Comparison of ENCODE assay signal across 22 cellular contexts in genomic region chr4:89889289-89889688, GRCh38. TPM values are rescaled to one million over a fixed set of nuclear protein-coding genes. Genes with fewer than 3 reads are reported as not detected.
DNase-seq lines count a peak whose midpoint lies in the region; ATAC-seq and TF ChIP-seq lines count a peak whose summit lies in the region.
"Had no signal": no experiment of that assay in that cellular context is flagged by ENCODE, and none has a peak within 500 bp of the region (broad histone marks: within the 10 kb centered on the region; RNA-seq: fewer than 3 reads in every experiment).

No MANE protein-coding gene starts in this region.

- ATAC-seq in GM23338 = no peak
- ATAC-seq in activated T-cell treated with anti-CD3 and anti-CD28 coated beads, Interleukin-2, amount 50 U/mL, for 4 hours = no peak
- ATAC-seq: body of pancreas, esophagus mucosa, HCT116 had no signal

- no peaks in the 10 kb centered on the region for H3K9me3 Mint-ChIP-seq in GM23338
- H3K9me3 Mint-ChIP-seq in activated T-cell treated with anti-CD3 and anti-CD28 coated beads, Interleukin-2, amount 50 U/mL, for 4 hours = no peaks in the 10 kb centered on the region
- H3K9me3 Mint-ChIP-seq: activated naive CD4-positive, alpha-beta T cell treated with anti-CD3 and anti-CD28 coated beads, Interleukin-2, amount 50 U/mL, for 24 hours had no signal

- H3K23ac ChIP-seq in mesenchymal stem cell (ENCODE audit: low read length in 2 of 2) = no peak overlapping the region

- no peak overlapping the region for H2BK15ac ChIP-seq in mesenchymal stem cell (ENCODE audit: low read depth, poor library complexity, severe bottlenecking)

- H3K9me2 ChIP-seq in GM23338 (ENCODE audit: insufficient read depth) = no peaks in the 10 kb centered on the region

- H2AFZ ChIP-seq in GM23338 (peak overlapping the region; percentile 30; the same call in 1 of the 2 replicates), mesenchymal stem cell (ENCODE audit: low read depth, low read length) (peak overlapping the region; percentile 2)

- H2AK5ac ChIP-seq in mesenchymal stem cell (ENCODE audit: low read length, severe bottlenecking) = no peak overlapping the region

- no peak overlapping the region for H3K14ac ChIP-seq in mesenchymal stem cell (ENCODE audit: low read length in 2 of 2)

- H3K9ac ChIP-seq in mesenchymal stem cell (ENCODE audit: low read length) = no peak overlapping the region

- DNase-seq in GM23338 (ENCODE audit: low spot score) (no peak), OCI-M1 (lab: John Stamatoyannopoulos, UW) (peak; percentile 98), erythroblast (lab: John Stamatoyannopoulos, UW) (peak; percentile 94 to 99), mesenchymal stem cell (no peak), ecto neural progenitor cell (ENCODE audit: low spot score) (no peak), hepatic stellate cell (ENCODE audit: low spot score) (no peak)
- DNase-seq in stimulated activated CD4-positive, alpha-beta T cell treated with anti-CD3 and anti-CD28 coated beads, Interleukin-15, amount 100 ng/mL, for 24 hours = no peak
- DNase-seq in activated T-cell treated with anti-CD3 and anti-CD28 coated beads, Interleukin-2, amount 50 U/mL, for 4 hours = no peak
- DNase-seq: BE2C; glutamatergic neuron; NCI-H1694 treated with DMSO at 0.1 percent for 48 hours; NCI-H2227 treated with DMSO at 0.1 percent for 48 hours; nephron progenitor cell; stimulated activated CD4-positive, alpha-beta T cell treated with anti-CD3 and anti-CD28 coated beads, Interleukin-12 subunit alpha, Interleukin-12 subunit beta, amount 100 ng/mL, for 4 hours; stimulated activated naive CD4-positive, alpha-beta T cell had no signal

- no peak overlapping the region for H3K4me3 ChIP-seq in GM23338
- no peak overlapping the region for H3K4me3 ChIP-seq in mesenchymal stem cell (ENCODE audit: insufficient read depth in 1 of 2, low read depth in 1 of 2, low read length in 2 of 2)
- H3K4me3 ChIP-seq: body of pancreas, tibial nerve had no signal

- H3K27ac Mint-ChIP-seq in GM23338 = no peak overlapping the region
- H3K27ac Mint-ChIP-seq: activated naive CD4-positive, alpha-beta T cell treated with anti-CD3 and anti-CD28 coated beads, Interleukin-2, amount 50 U/mL, for 24 hours; nephron progenitor cell; progenitor cell of endocrine pancreas had no signal

- no peaks in the 10 kb centered on the region for H3K79me2 ChIP-seq in GM23338 (replicated peaks; ENCODE audit: insufficient read depth)

- no peaks in the 10 kb centered on the region for H3K27me3 ChIP-seq in GM23338 (ENCODE audit: insufficient read depth)
- no peaks in the 10 kb centered on the region for H3K27me3 ChIP-seq in mesenchymal stem cell (ENCODE audit: control insufficient read depth in 1 of 2, insufficient read depth in 1 of 2, low read length in 2 of 2)
- H3K27me3 ChIP-seq: BE2C, body of pancreas, tibial nerve had no signal

- no peak overlapping the region for H2BK5ac ChIP-seq in mesenchymal stem cell (ENCODE audit: low read depth, low read length, poor library complexity, severe bottlenecking)

- H3K27ac ChIP-seq in GM23338 (ENCODE audit: low read depth) = no peak overlapping the region
- H3K27ac ChIP-seq in mesenchymal stem cell (ENCODE audit: low read length, poor library complexity, severe bottlenecking) = no peak overlapping the region
- H3K27ac ChIP-seq: body of pancreas, tibial nerve had no signal

- no peak overlapping the region for H2BK120ac ChIP-seq in mesenchymal stem cell (ENCODE audit: low read depth, low read length)

- H4K8ac ChIP-seq in mesenchymal stem cell (ENCODE audit: low read length) = no peak overlapping the region

- no peak overlapping the region for H3K4ac ChIP-seq in mesenchymal stem cell (ENCODE audit: low read depth in 1 of 2, low read length in 2 of 2)

- H2BK12ac ChIP-seq in mesenchymal stem cell (ENCODE audit: low read length in 2 of 2) = no peak overlapping the region

- H3K27me3 Mint-ChIP-seq in GM23338 (ENCODE audit: insufficient read depth, low read depth, poor library complexity) = no peaks in the 10 kb centered on the region
- peaks cover 13% of the 10 kb centered on the region for H3K27me3 Mint-ChIP-seq in activated T-cell treated with anti-CD3 and anti-CD28 coated beads, Interleukin-2, amount 50 U/mL, for 4 hours (ENCODE audit: low read depth)
- H3K27me3 Mint-ChIP-seq: progenitor cell of endocrine pancreas had no signal

- no peaks in the 10 kb centered on the region for H4K20me1 ChIP-seq in GM23338 (replicated peaks; ENCODE audit: insufficient read depth)

- no peaks in the 10 kb centered on the region for H3K4me1 Mint-ChIP-seq in GM23338
- peaks cover 3% of the 10 kb centered on the region for H3K4me1 Mint-ChIP-seq in activated T-cell treated with anti-CD3 and anti-CD28 coated beads, Interleukin-2, amount 50 U/mL, for 4 hours (ENCODE audit: low read depth)

- H3F3A ChIP-seq in GM23338 (replicated peaks; ENCODE audit: low read depth) = no peaks in the 10 kb centered on the region

- peak; percentile 61 for TF ChIP-seq POLR2A in erythroblast (IDR thresholded peaks at IDR 0.05; ENCODE audit: low read length)

- no peak overlapping the region for H4K91ac ChIP-seq in mesenchymal stem cell (ENCODE audit: low read length)

- no peaks in the 10 kb centered on the region for H3K36me3 Mint-ChIP-seq in GM23338 (ENCODE audit: low read depth)
- no peaks in the 10 kb centered on the region for H3K36me3 Mint-ChIP-seq in activated T-cell treated with anti-CD3 and anti-CD28 coated beads, Interleukin-2, amount 50 U/mL, for 4 hours (ENCODE audit: insufficient read depth)

- H3K79me1 ChIP-seq in mesenchymal stem cell (replicated peaks; ENCODE audit: low read length, poor library complexity, severe bottlenecking) = no peaks in the 10 kb centered on the region

- no peak for TF ChIP-seq CTCF in GM23338 (conservative IDR thresholded peaks at IDR 0.05; ENCODE audit: low read depth in 2 of 2)

- H3K4me1 ChIP-seq in GM23338 (ENCODE audit: insufficient read depth) (no peaks in the 10 kb centered on the region), mesenchymal stem cell (ENCODE audit: control insufficient read depth, insufficient read depth, low read depth, low read length) (no peaks in the 10 kb centered on the region)
- H3K4me1 ChIP-seq: BE2C, body of pancreas, tibial nerve had no signal

- H3K4me3 Mint-ChIP-seq in GM23338 = no peak overlapping the region
- H3K4me3 Mint-ChIP-seq in activated T-cell treated with anti-CD3 and anti-CD28 coated beads, Interleukin-2, amount 50 U/mL, for 4 hours = no peak overlapping the region
- H3K4me3 Mint-ChIP-seq: activated naive CD4-positive, alpha-beta T cell treated with anti-CD3 and anti-CD28 coated beads, Interleukin-2, amount 50 U/mL, for 24 hours; nephron progenitor cell had no signal

- no peak overlapping the region for H3K18ac ChIP-seq in mesenchymal stem cell (ENCODE audit: low read depth in 1 of 2, low read length in 2 of 2)

- H3K36me3 ChIP-seq in GM23338 (ENCODE audit: insufficient read depth) = no peaks in the 10 kb centered on the region
- H3K36me3 ChIP-seq in mesenchymal stem cell (ENCODE audit: control insufficient read depth in 1 of 2, insufficient read depth in 2 of 2, low read depth in 1 of 2, low read length in 2 of 2) = no peaks in the 10 kb centered on the region
- H3K36me3 ChIP-seq: BE2C, tibial nerve had no signal

- WGBS in mesenchymal stem cell = 92% methylated on average over 9 of the region's 9 CpGs

- H3K9me3 ChIP-seq in mesenchymal stem cell (ENCODE audit: control insufficient read depth, low read length) = no peaks in the 10 kb centered on the region
- H3K9me3 ChIP-seq: BE2C, body of pancreas, tibial nerve had no signal

- H3K4me2 ChIP-seq in GM23338 = no peak overlapping the region
- H3K4me2 ChIP-seq in mesenchymal stem cell (ENCODE audit: low read length, poor library complexity, severe bottlenecking) = no peak overlapping the region

TF ChIP-seq in GM23338, 12 proteins besides CTCF, POLR2A, EP300 and RAD21:
- no peak for TF ChIP-seq EZH2 (IDR thresholded peaks at IDR 0.05; ENCODE audit: low read depth, unreplicated experiment)

RNA-seq across cellular contexts. Expression of gene MMRN1, which starts 5.4 kb away (rescaled TPM):
- total RNA-seq in GM23338 (2014; rRNA removed; shearing (Covaris generic)) = not detected in 2 replicates
- not detected in 2 replicates for polyA plus RNA-seq in GM23338 (2016; fragmentation: Nextera tagmentation; extraction: Ambion mirVana)
- polyA plus RNA-seq in mesenchymal stem cell (2013, experiment 1 of 2) = 0.01 TPM
- 0.05 TPM for polyA plus RNA-seq in mesenchymal stem cell (2013, experiment 2 of 2)
- total RNA-seq in activated T-cell treated with anti-CD3 and anti-CD28 coated beads, Interleukin-2, amount 50 U/mL, for 4 hours = under 1 TPM; 0.18 to 0.23 (median 0.19) TPM
- total RNA-seq: MCF 10A had no signal

RNA-seq across cellular contexts. Expression of gene SNCA, which starts 52.3 kb away (rescaled TPM):
- total RNA-seq in GM23338 (2014; rRNA removed; shearing (Covaris generic)) = 13.0 and 15.6 TPM in 2 replicates
- 26.3 and 31.1 TPM in 2 replicates for polyA plus RNA-seq in GM23338 (2016; fragmentation: Nextera tagmentation; extraction: Ambion mirVana)
- polyA plus RNA-seq in mesenchymal stem cell (2013, experiment 1 of 2) = 63.4 TPM
- polyA plus RNA-seq in mesenchymal stem cell (2013, experiment 2 of 2) = 70.5 TPM
- total RNA-seq in activated T-cell treated with anti-CD3 and anti-CD28 coated beads, Interleukin-2, amount 50 U/mL, for 4 hours = 1 to 10 TPM in 1 of 3 donors, under 1 TPM in 2; 0.37 to 1.2 (median 0.60) TPM

Comparison
In these comparisons a context has a peak if more than half of its experiments do, and no peak if none do; other contexts are left out.
1. DNase-seq: peak in OCI-M1 (single experiment) and erythroblast (2 of 2); none in GM23338 (single experiment), mesenchymal stem cell (single experiment), stimulated activated CD4-positive, alpha-beta T cell treated with anti-CD3 and anti-CD28 coated beads, Interleukin-15, amount 100 ng/mL, for 24 hours (single experiment), activated T-cell treated with anti-CD3 and anti-CD28 coated beads, Interleukin-2, amount 50 U/mL, for 4 hours (single experiment), ecto neural progenitor cell (single experiment) and hepatic stellate cell (single experiment).